2 cellular contexts compared by ENCODE assay signal in the genomic region with DNA sequence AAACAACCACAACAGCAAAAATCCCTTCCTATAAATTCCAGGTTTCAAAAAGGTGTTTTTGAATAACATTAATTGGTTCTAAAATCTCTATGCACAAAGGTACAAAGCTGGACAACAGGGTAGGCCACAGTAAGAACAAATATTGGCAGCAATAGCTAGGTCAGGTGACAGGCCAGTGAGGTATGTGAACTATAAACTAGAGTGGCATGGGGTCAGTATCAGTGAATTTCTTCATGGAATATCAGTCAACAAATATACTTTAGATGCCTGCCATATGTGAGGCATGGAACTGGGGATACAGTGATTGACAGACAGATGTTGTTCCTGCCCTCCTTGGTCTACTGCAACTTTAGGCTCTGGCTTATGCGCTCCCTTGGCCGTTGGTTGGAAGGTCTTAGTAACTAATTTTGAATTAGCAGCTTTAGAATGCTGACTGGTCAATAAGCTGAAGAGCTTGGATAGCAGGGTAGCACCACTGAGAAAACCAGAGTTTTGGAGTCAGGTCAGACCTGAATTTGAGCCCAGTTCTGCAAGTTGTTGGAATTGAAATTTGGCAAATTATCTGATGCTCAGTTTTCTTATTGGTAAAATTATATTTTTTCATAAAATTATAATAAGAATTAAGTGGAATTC.
TF ChIP-seq lines count a peak whose summit lies in the region.

No MANE protein-coding gene starts in this region.

TF ChIP-seq in HepG2, 621 proteins besides CTCF, POLR2A, EP300 and RAD21:
- no peak for TF ChIP-seq NFRKB (IDR thresholded peaks at IDR 0.05)
- TF ChIP-seq, protein P1, sequence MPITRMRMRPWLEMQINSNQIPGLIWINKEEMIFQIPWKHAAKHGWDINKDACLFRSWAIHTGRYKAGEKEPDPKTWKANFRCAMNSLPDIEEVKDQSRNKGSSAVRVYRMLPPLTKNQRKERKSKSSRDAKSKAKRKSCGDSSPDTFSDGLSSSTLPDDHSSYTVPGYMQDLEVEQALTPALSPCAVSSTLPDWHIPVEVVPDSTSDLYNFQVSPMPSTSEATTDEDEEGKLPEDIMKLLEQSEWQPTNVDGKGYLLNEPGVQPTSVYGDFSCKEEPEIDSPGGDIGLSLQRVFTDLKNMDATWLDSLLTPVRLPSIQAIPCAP (CRISPR knock-in tag; IDR thresholded peaks at IDR 0.05; ENCODE audit: low read depth) = no peak
- TF ChIP-seq ARID3A (IDR thresholded peaks at IDR 0.05; ENCODE audit: low read depth, low read length) = peak; percentile 80
- peak; percentile 45 to 69; a peak in 2 of 4 replicates for TF ChIP-seq MAFK (conservative IDR thresholded peaks at IDR 0.05 in 1 of 2, IDR thresholded peaks at IDR 0.05 in 1 of 2; ENCODE audit: low read length in 2 of 2)
- peak; percentile 73 for TF ChIP-seq BHLHE40 (IDR thresholded peaks at IDR 0.05; ENCODE audit: low read length)
- 0 out of 2 replicates have a peak, but pooled peaks have one; percentile 5 for TF ChIP-seq RAD51 (IDR thresholded peaks at IDR 0.05; ENCODE audit: borderline replicate concordance)
- TF ChIP-seq MAFF (IDR thresholded peaks at IDR 0.05; ENCODE audit: low read depth, low read length) = peak; percentile 68
- 0 out of 2 replicates have a peak, but pooled peaks have one; percentile 13 for TF ChIP-seq PBX2 (CRISPR knock-in tag; IDR thresholded peaks at IDR 0.05)
- TF ChIP-seq NR2F1 (CRISPR knock-in tag; IDR thresholded peaks at IDR 0.05) = no peak
- TF ChIP-seq TEAD3 (CRISPR knock-in tag; optimal IDR thresholded peaks at IDR 0.05; ENCODE audit: borderline replicate concordance) = peak; percentile 17
- TF ChIP-seq, protein P2, sequence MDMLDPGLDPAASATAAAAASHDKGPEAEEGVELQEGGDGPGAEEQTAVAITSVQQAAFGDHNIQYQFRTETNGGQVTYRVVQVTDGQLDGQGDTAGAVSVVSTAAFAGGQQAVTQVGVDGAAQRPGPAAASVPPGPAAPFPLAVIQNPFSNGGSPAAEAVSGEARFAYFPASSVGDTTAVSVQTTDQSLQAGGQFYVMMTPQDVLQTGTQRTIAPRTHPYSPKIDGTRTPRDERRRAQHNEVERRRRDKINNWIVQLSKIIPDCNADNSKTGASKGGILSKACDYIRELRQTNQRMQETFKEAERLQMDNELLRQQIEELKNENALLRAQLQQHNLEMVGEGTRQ (IDR thresholded peaks at IDR 0.05; ENCODE audit: low read depth, low read length) = no peak
- TF ChIP-seq, protein P2 (CRISPR knock-in tag; IDR thresholded peaks at IDR 0.05; ENCODE audit: borderline replicate concordance) = peak; percentile 24; the same call in 1 of the 2 replicates
- no peak for TF ChIP-seq ZNF740 (CRISPR knock-in tag; IDR thresholded peaks at IDR 0.05)
TF ChIP-seq in HepG2: peak in this region for 8.

TF ChIP-seq in HCT116, 20 proteins besides CTCF, POLR2A, EP300 and RAD21:
- TF ChIP-seq SRF (IDR thresholded peaks at IDR 0.05; ENCODE audit: low read depth) = no peak
- no peak for TF ChIP-seq CEBPB (IDR thresholded peaks at IDR 0.05; ENCODE audit: low read depth)
- no peak for TF ChIP-seq TCF7L2 (IDR thresholded peaks at IDR 0.05; ENCODE audit: borderline replicate concordance, extremely low read depth, insufficient read depth, insufficient read length)
TF ChIP-seq in HCT116: peak in this region for 0.
